Comparison of ENCODE assay signal across 36 cellular contexts in genomic region chr7:139539231-139539630, GRCh38. TPM values are rescaled to one million over a fixed set of nuclear protein-coding genes. Genes with fewer than 3 reads are reported as not detected.
"Had no signal": no experiment of that assay in that cellular context is flagged by ENCODE, and none has a peak within 500 bp of the region (broad histone marks: within the 10 kb centered on the region; RNA-seq: fewer than 3 reads in every experiment).

No MANE protein-coding gene starts in this region.

- H3K4me3 Mint-ChIP-seq: memory B cell; naive B cell; natural killer cell treated with Interleukin-12 subunit alpha and Interleukin-12 subunit beta and Interleukin-15 and Interleukin-18, amount 100 ng/mL, for 72 hours; neural progenitor cell; stimulated activated naive CD8-positive, alpha-beta T cell treated with anti-CD3 and anti-CD28 coated beads, Interleukin-15, amount 100 ng/mL, for 72 hours had no signal

- H3K9me3 Mint-ChIP-seq: memory B cell; naive B cell; natural killer cell treated with Interleukin-12 subunit alpha and Interleukin-12 subunit beta and Interleukin-15 and Interleukin-18, amount 100 ng/mL, for 72 hours; neural progenitor cell; stimulated activated naive CD8-positive, alpha-beta T cell treated with anti-CD3 and anti-CD28 coated beads, Interleukin-15, amount 100 ng/mL, for 72 hours had no signal

- H3K4me3 ChIP-seq: dorsolateral prefrontal cortex, esophagus muscularis mucosa, gastrocnemius medialis, lung, mucosa of descending colon, neural progenitor cell, ovary, psoas muscle, smooth muscle cell, thyroid gland, vagina had no signal

- H3K9me3 ChIP-seq: esophagus muscularis mucosa, gastrocnemius medialis, mucosa of descending colon, ovary, psoas muscle, thyroid gland, vagina had no signal

- H3K27ac ChIP-seq: dorsolateral prefrontal cortex, gastrocnemius medialis, neural progenitor cell, ovary, psoas muscle, thyroid gland, vagina had no signal

- H3K4me1 ChIP-seq: thyroid gland, vagina had no signal

- H3K4me1 Mint-ChIP-seq: memory B cell; naive B cell; stimulated activated naive CD8-positive, alpha-beta T cell treated with anti-CD3 and anti-CD28 coated beads, Interleukin-15, amount 100 ng/mL, for 72 hours had no signal

- H3K36me3 Mint-ChIP-seq: memory B cell; naive B cell; natural killer cell treated with Interleukin-12 subunit alpha and Interleukin-12 subunit beta and Interleukin-15 and Interleukin-18, amount 100 ng/mL, for 72 hours; neural progenitor cell had no signal

- H3K27ac Mint-ChIP-seq: memory B cell; naive B cell; natural killer cell treated with Interleukin-12 subunit alpha and Interleukin-12 subunit beta and Interleukin-15 and Interleukin-18, amount 100 ng/mL, for 72 hours; neural progenitor cell had no signal

- DNase-seq: dorsolateral prefrontal cortex; effector CD8-positive, alpha-beta T cell; foreskin fibroblast; gastrocnemius medialis; head of caudate nucleus; mucosa of descending colon; naive B cell; nucleus accumbens; ovary; posterior cingulate gyrus; psoas muscle; right cardiac atrium; stimulated activated CD4-positive, alpha-beta T cell treated with anti-CD3 and anti-CD28 coated beads, Interleukin-12 subunit alpha, Interleukin-12 subunit beta, amount 100 ng/mL, for 4 hours; stimulated activated CD4-positive, alpha-beta T cell treated with anti-CD3 and anti-CD28 coated beads, Interleukin-1b, Interleukin-23, amount 100 ng/mL, for 48 hours; stimulated activated CD4-positive, alpha-beta T cell treated with anti-CD3 and anti-CD28 coated beads, Interleukin-4, amount 100 ng/mL, for 1 hour; stimulated activated CD8-positive, alpha-beta memory T cell treated with anti-CD3 and anti-CD28 coated beads, Interleukin-4, amount 100 ng/mL, for 48 hours; stimulated activated naive CD4-positive, alpha-beta T cell; stimulated activated naive CD8-positive, alpha-beta T cell treated with anti-CD3 and anti-CD28 coated beads, Interleukin-15, amount 100 ng/mL, for 72 hours; thyroid gland; trophoblast cell had no signal

- H3K27me3 ChIP-seq: dorsolateral prefrontal cortex, esophagus muscularis mucosa, gastrocnemius medialis, neural progenitor cell, ovary, thyroid gland, vagina had no signal

- H3K36me3 ChIP-seq: esophagus muscularis mucosa, gastrocnemius medialis, neural progenitor cell, ovary, thyroid gland, vagina had no signal

RNA-seq across cellular contexts. Expression of gene CLEC2L, which starts 15.7 kb away (rescaled TPM):
- total RNA-seq: endothelial cell of umbilical vein; epithelial cell of proximal tubule; esophagus muscularis mucosa; glomerular endothelial cell; lung; mucosa of descending colon; natural killer cell treated with Interleukin-12 subunit alpha and Interleukin-12 subunit beta and Interleukin-15 and Interleukin-18, amount 100 ng/mL, for 72 hours; renal cortical epithelial cell; right cardiac atrium; smooth muscle cell; subcutaneous adipose tissue; thyroid gland; ureter; vagina had no signal
- polyA plus RNA-seq: endothelial cell of umbilical vein, keratinocyte, liver, right cardiac atrium, smooth muscle cell had no signal

RNA-seq across cellular contexts. Expression of gene KLRG2, which starts 55.8 kb away (rescaled TPM):
- total RNA-seq: cerebellum; endothelial cell of umbilical vein; glomerular endothelial cell; mucosa of descending colon; natural killer cell treated with Interleukin-12 subunit alpha and Interleukin-12 subunit beta and Interleukin-15 and Interleukin-18, amount 100 ng/mL, for 72 hours; ovary; psoas muscle; right cardiac atrium; smooth muscle cell; subcutaneous adipose tissue had no signal
- polyA plus RNA-seq: endothelial cell of umbilical vein, liver, right cardiac atrium had no signal
